ENCODE assay signal across 23 cellular contexts in the genomic region with DNA sequence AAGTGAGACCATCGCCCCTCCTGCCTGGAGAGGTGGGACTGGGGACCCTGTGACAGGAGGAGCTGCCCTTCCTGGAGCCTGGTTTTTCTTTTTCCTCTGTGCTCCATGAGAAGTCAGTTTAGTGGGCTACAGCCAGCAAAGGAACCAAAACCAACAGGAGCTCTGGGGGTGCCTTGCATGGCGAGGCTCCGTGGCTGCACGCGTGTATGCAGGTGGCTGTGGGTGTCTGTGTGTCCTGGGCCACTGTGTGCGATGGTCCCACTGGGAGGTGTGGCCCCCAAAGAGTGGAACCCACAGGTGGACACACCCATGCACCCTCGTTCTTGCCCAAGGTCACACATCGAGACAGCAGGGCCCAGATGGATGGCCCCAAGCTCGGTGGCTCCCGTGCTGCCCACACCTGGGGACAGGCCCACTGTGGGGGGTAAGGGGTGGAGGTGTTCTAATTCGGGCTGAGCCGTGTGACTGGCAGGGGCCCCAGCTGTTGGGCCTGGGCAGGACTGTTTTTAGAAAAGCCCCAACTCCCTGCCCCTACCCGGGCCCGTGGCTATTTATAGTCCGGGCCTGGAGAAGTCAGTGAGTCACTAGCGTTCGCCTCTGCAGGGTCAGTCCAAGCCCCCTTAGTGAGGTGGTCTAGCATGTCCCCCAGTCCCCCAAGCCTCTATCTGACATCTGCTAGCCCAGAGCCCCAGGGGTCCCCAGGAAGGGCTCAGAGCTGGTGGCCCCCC. TPM values are rescaled to one million over a fixed set of nuclear protein-coding genes. Genes with fewer than 3 reads are reported as not detected.
DNase-seq lines count a peak whose midpoint lies in the region; ATAC-seq, FAIRE-seq and TF ChIP-seq lines count a peak whose summit lies in the region.
"Had no signal": no experiment of that assay in that cellular context is flagged by ENCODE, and none has a peak within 500 bp of the region (broad histone marks: within the 10 kb centered on the region; RNA-seq: fewer than 3 reads in every experiment).

No MANE protein-coding gene starts in this region.

- H3K27me3 Mint-ChIP-seq in astrocyte (ENCODE audit: low read depth, unreplicated experiment) (no peaks in the 10 kb centered on the region), type B pancreatic cell (no peaks in the 10 kb centered on the region)
- H3K27me3 Mint-ChIP-seq in CD4-positive, alpha-beta T cell, result no peaks in the 10 kb centered on the region
- H3K27me3 Mint-ChIP-seq: B cell had no signal

- peaks cover 21% of the 10 kb centered on the region for H3K4me1 ChIP-seq in astrocyte (ENCODE audit: insufficient read depth, low read length)
- H3K4me1 ChIP-seq in right cardiac atrium (ENCODE audit: control insufficient read depth, insufficient read depth, low read length), result no peaks in the 10 kb centered on the region

- H3K4me3 Mint-ChIP-seq in astrocyte (ENCODE audit: unreplicated experiment) (no peak overlapping the region), type B pancreatic cell (peak overlapping the region; percentile 52)
- no peak overlapping the region for H3K4me3 Mint-ChIP-seq in CD4-positive, alpha-beta T cell

- no peak overlapping the region for H3K4me3 ChIP-seq in astrocyte (ENCODE audit: insufficient read depth, low read depth, low read length)
- no peak overlapping the region for H3K4me3 ChIP-seq in right cardiac atrium (ENCODE audit: low read length)
- H3K4me3 ChIP-seq: body of pancreas, pancreas, vagina had no signal

- H3K36me3 Mint-ChIP-seq in astrocyte (ENCODE audit: low read depth, unreplicated experiment) (peaks cover 5% of the 10 kb centered on the region), type B pancreatic cell (peaks cover 5% of the 10 kb centered on the region)
- peaks cover 12% of the 10 kb centered on the region for H3K36me3 Mint-ChIP-seq in CD4-positive, alpha-beta T cell (ENCODE audit: low read depth)

- no peak overlapping the region for H3K9ac ChIP-seq in astrocyte (ENCODE audit: low read length)

- peak overlapping the region; percentile 39 for H3K4me2 ChIP-seq in astrocyte (ENCODE audit: low read length)

- H3K4me1 Mint-ChIP-seq in astrocyte (ENCODE audit: low read depth, unreplicated experiment), result peaks cover 7% of the 10 kb centered on the region
- H3K4me1 Mint-ChIP-seq in type B pancreatic cell (ENCODE audit: unreplicated experiment), result peaks cover 9% of the 10 kb centered on the region
- H3K4me1 Mint-ChIP-seq in CD4-positive, alpha-beta T cell (ENCODE audit: low read depth), result no peaks in the 10 kb centered on the region

- H3K36me3 ChIP-seq in astrocyte (ENCODE audit: insufficient read depth, low read length), result no peaks in the 10 kb centered on the region
- H3K36me3 ChIP-seq: pancreas had no signal

- H3K27ac ChIP-seq in astrocyte (ENCODE audit: low read depth, low read length), result no peak overlapping the region
- H3K27ac ChIP-seq in right cardiac atrium (ENCODE audit: low read length), result peak overlapping the region; percentile 63
- no peak overlapping the region for H3K27ac ChIP-seq in CD4-positive, alpha-beta T cell (ENCODE audit: low read depth, low read length)
- H3K27ac ChIP-seq: body of pancreas, pancreas, vagina had no signal

- no peaks in the 10 kb centered on the region for H3K79me2 ChIP-seq in astrocyte (ENCODE audit: insufficient read depth, low read length)

- DNase-seq in LHCN-M2 (ENCODE audit: low read depth), result peak; percentile 66
- no peak for DNase-seq in astrocyte (ENCODE audit: low read depth)
- DNase-seq in right cardiac atrium, result peak; percentile 59 to 84 (median 81)
- DNase-seq in type B pancreatic cell (ENCODE audit: extremely low spot score, unreplicated experiment), result no peak
- no peak for DNase-seq in DMS153 treated with DMSO at 0.1 percent for 48 hours (lab: John Stamatoyannopoulos, UW; ENCODE audit: unreplicated experiment)
- no peak for DNase-seq in CD4-positive, alpha-beta T cell
- DNase-seq: activated CD4-positive, alpha-beta T cell treated with anti-CD3 and anti-CD28 coated beads, Interleukin-2, amount 50 U/mL, for 48 hours; activated naive CD4-positive, alpha-beta T cell treated with anti-CD3 and anti-CD28 coated beads, Interleukin-2, amount 50 U/mL, for 16 hours; body of pancreas; cortex of kidney; DMS 273 treated with DMSO at 0.1 percent for 48 hours; NCI-H1694 treated with DMSO at 0.1 percent for 48 hours; NCI-H345; NK-92 treated with Interleukin-12 subunit alpha and Interleukin-12 subunit beta, amount 100 ng/mL, for 24 hours; pancreas; small intestine; stimulated activated CD4-positive, alpha-beta T cell treated with anti-CD3 and anti-CD28 coated beads, Interleukin-4, amount 100 ng/mL, for 1 hour; T-helper 1 cell had no signal

- TF ChIP-seq CTCF in astrocyte (IDR thresholded peaks at IDR 0.05; ENCODE audit: insufficient read depth, low read depth, low read length) (no peak), type B pancreatic cell (conservative IDR thresholded peaks at IDR 0.05) (no peak)
- no peak for TF ChIP-seq CTCF in CD4-positive, alpha-beta T cell (IDR thresholded peaks at IDR 0.05)

- no peak overlapping the region for H2AFZ ChIP-seq in astrocyte (ENCODE audit: low read depth, low read length)

- H4K20me1 ChIP-seq in astrocyte (ENCODE audit: insufficient read depth, low read length), result peaks cover 36% of the 10 kb centered on the region

- intact Hi-C loops in right cardiac atrium (cut with DNase I), result no loop called here
- intact Hi-C loops in CD4-positive, alpha-beta T cell (cut with DNase I, micrococcal nuclease), result no loop called here

- H3K9me3 ChIP-seq in astrocyte (ENCODE audit: insufficient read depth, low read depth, low read length) (no peaks in the 10 kb centered on the region), right cardiac atrium (ENCODE audit: control insufficient read depth, low read length) (no peaks in the 10 kb centered on the region)
- no peaks in the 10 kb centered on the region for H3K9me3 ChIP-seq in CD4-positive, alpha-beta T cell (ENCODE audit: control insufficient read depth, low read length)
- H3K9me3 ChIP-seq: body of pancreas, pancreas, vagina had no signal

- peak; percentile 19 to 25 for ATAC-seq in right cardiac atrium
- no peak for ATAC-seq in CD4-positive, alpha-beta T cell (ENCODE audit: poor library complexity)
- no peak for ATAC-seq in GM21619 (IDR thresholded peaks at IDR 0.05; ENCODE audit: unreplicated experiment)
- ATAC-seq: body of pancreas, pancreas had no signal

- H3K27ac Mint-ChIP-seq in astrocyte (ENCODE audit: unreplicated experiment) (no peak overlapping the region), type B pancreatic cell (no peak overlapping the region)
- H3K27ac Mint-ChIP-seq in CD4-positive, alpha-beta T cell, result no peak overlapping the region
- H3K27ac Mint-ChIP-seq: B cell had no signal

- H3K9me3 Mint-ChIP-seq in astrocyte (ENCODE audit: unreplicated experiment), result no peaks in the 10 kb centered on the region
- H3K9me3 Mint-ChIP-seq in type B pancreatic cell, result no peaks in the 10 kb centered on the region
- no peaks in the 10 kb centered on the region for H3K9me3 Mint-ChIP-seq in CD4-positive, alpha-beta T cell

- POLR2A ChIA-PET in CD4-positive, alpha-beta T cell (lab: Charles Lee), result interaction anchor here (0.9 kb wide), 1 partner anchor 56 kb away, joined by 3 read pairs; no protein-coding TSS in a partner anchor

- CTCF ChIA-PET in CD4-positive, alpha-beta T cell (lab: Charles Lee), result interaction anchor here (2.2 kb wide), 1 partner anchor 13 kb away, joined by 5 read pairs; no protein-coding TSS in a partner anchor

- 64% methylated on average over 17 of the region's 17 CpGs for WGBS in right cardiac atrium

- FAIRE-seq in astrocyte (lab: Jason Lieb, UNC), result no peak
- FAIRE-seq: frontal cortex, HTR-8/SVneo, pancreas, small intestine had no signal

- H3K27me3 ChIP-seq in astrocyte (ENCODE audit: insufficient read depth, low read length) (no peaks in the 10 kb centered on the region), right cardiac atrium (ENCODE audit: control insufficient read depth, insufficient read depth) (no peaks in the 10 kb centered on the region)
- no peaks in the 10 kb centered on the region for H3K27me3 ChIP-seq in CD4-positive, alpha-beta T cell (ENCODE audit: control insufficient read depth, insufficient read depth, low read length)
- H3K27me3 ChIP-seq: body of pancreas, pancreas, vagina had no signal

RNA-seq across cellular contexts. Expression of a gene that starts 2.2 kb away (rescaled TPM):
- total RNA-seq in LHCN-M2 (2014; rRNA removed) (2.5 and 2.8 TPM in 2 replicates), astrocyte (4.4 and 5.8 TPM in 2 replicates), right cardiac atrium (100 to 1,000 TPM; 156 to 212 (median 188) TPM), type B pancreatic cell (ENCODE audit: low replicate concordance) (3.2 and 6.9 TPM in 2 replicates)
- 6.1 TPM for polyA plus RNA-seq in LHCN-M2 (2012)
- polyA plus RNA-seq in right cardiac atrium, result 217 TPM
- total RNA-seq in CD4-positive, alpha-beta T cell, result 1 to 10 TPM; 2.0 to 2.7 TPM

RNA-seq across cellular contexts. Expression of a gene that starts 31.1 kb away (rescaled TPM):
- total RNA-seq in LHCN-M2 (2014; rRNA removed), result 317 and 467 TPM in 2 replicates
- polyA plus RNA-seq in LHCN-M2 (2012), result 113 TPM
- 46.4 and 51.0 TPM in 2 replicates for total RNA-seq in astrocyte
- total RNA-seq in right cardiac atrium, result 10 to 100 TPM; 74.6 to 88.5 (median 85.1) TPM
- 201 TPM for polyA plus RNA-seq in right cardiac atrium
- total RNA-seq in type B pancreatic cell (ENCODE audit: low replicate concordance), result 65.7 and 90.1 TPM in 2 replicates
- 100 to 1,000 TPM; 111 to 124 TPM for total RNA-seq in CD4-positive, alpha-beta T cell

RNA-seq across cellular contexts. Expression of a gene that starts 32.5 kb away (rescaled TPM):
- total RNA-seq in LHCN-M2 (2014; rRNA removed) (78.1 and 87.8 TPM in 2 replicates), astrocyte (111 and 126 TPM in 2 replicates), right cardiac atrium (10 to 100 TPM; 36.2 to 46.4 (median 42.3) TPM), type B pancreatic cell (ENCODE audit: low replicate concordance) (45.6 and 78.9 TPM in 2 replicates)
- 82.4 TPM for polyA plus RNA-seq in LHCN-M2 (2012)
- polyA plus RNA-seq in right cardiac atrium, result 36.6 TPM
- 10 to 100 TPM; 74.9 to 76.9 TPM for total RNA-seq in CD4-positive, alpha-beta T cell

Comparison
In these comparisons a context has a peak if more than half of its experiments do, and no peak if none do; other contexts are left out.
1. DNase-seq: peak in LHCN-M2 (single experiment) and right cardiac atrium (3 of 3); none in astrocyte (single experiment), type B pancreatic cell (single experiment), DMS153 treated with DMSO at 0.1 percent for 48 hours (single experiment) and CD4-positive, alpha-beta T cell (0 of 10).
2. ATAC-seq: peak in right cardiac atrium (2 of 2); none in CD4-positive, alpha-beta T cell (single experiment) and GM21619 (single experiment).
3. RNA of a gene that starts 2.2 kb away (total RNA-seq): 156 to 212 TPM in right cardiac atrium; 3.2 to 6.9 TPM in type B pancreatic cell, 4.4 to 5.8 TPM in astrocyte, 2.5 to 2.8 TPM in LHCN-M2 and 2.0 to 2.7 TPM in CD4-positive, alpha-beta T cell; every median in the first group is over 10 times any median in the second.